In the genomic region with DNA sequence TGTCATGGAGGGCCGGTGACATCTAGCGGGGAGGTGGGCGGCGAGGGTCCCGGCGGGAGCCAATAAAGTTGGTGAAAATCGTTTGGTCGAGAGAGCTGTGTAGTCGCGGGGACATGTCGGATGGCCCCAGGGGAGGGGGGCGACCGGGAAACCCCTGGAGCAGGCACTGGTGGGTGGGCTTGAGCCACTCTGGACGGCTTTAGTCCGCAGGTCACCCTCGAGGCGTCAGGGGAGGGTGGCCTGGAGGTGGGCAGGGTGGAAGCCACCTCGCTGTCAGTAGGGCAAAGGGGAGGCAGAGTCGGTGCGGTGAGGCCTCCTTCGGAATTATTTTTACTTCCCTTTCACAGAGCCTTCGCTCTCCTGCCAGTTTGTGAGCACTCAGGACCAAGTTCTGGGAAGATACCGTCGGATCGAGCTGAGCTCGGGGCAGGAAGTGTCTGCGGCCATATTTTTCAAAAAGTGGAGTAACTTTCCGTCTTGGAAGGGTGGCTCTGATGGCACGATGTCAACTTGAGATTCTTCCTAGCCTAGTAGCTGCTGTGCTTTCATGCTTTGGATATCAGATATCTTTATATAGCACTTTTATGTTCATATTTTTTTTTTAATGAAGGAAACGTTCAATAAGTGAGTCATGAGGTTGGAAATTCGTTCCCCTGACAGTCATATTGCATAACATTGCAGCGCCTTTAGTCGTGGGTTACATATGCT, we compare ENCODE assay signal across 8 cellular contexts. TPM values are rescaled to one million over a fixed set of nuclear protein-coding genes. Genes with fewer than 3 reads are reported as not detected.
DNase-seq lines count a peak whose midpoint lies in the region; ATAC-seq and TF ChIP-seq lines count a peak whose summit lies in the region.

No MANE protein-coding gene starts in this region.

- no peaks in the 10 kb centered on the region for H3K27me3 ChIP-seq in BE2C
- no peaks in the 10 kb centered on the region for H3K27me3 ChIP-seq in esophagus (ENCODE audit: control insufficient read depth in 1 of 2, insufficient read depth in 2 of 2, low read length in 2 of 2)
- no peaks in the 10 kb centered on the region for H3K27me3 ChIP-seq in mucosa of rectum (ENCODE audit: control insufficient read depth in 2 of 2, insufficient read depth in 2 of 2, low read length in 2 of 2)
- H3K27me3 ChIP-seq in thymus (ENCODE audit: control insufficient read depth, insufficient read depth): no peaks in the 10 kb centered on the region

- H3K4me1 ChIP-seq in BE2C (peaks cover 7% of the 10 kb centered on the region), esophagus (ENCODE audit: control insufficient read depth in 2 of 2, insufficient read depth in 2 of 2, low read length in 1 of 2) (no peaks in the 10 kb centered on the region), mucosa of rectum (ENCODE audit: control insufficient read depth in 2 of 2, insufficient read depth in 2 of 2, low read length in 2 of 2) (peaks cover 22 to 28% of the 10 kb centered on the region in 2 donors), thymus (ENCODE audit: control insufficient read depth, insufficient read depth, low read length) (peaks cover 7% of the 10 kb centered on the region)

- H3K36me3 ChIP-seq in BE2C (no peaks in the 10 kb centered on the region), esophagus (ENCODE audit: control insufficient read depth in 2 of 2, insufficient read depth in 2 of 2, low read length in 1 of 2) (no peaks in the 10 kb centered on the region), mucosa of rectum (ENCODE audit: control insufficient read depth in 2 of 2, insufficient read depth in 2 of 2, low read length in 2 of 2) (no peaks in the 10 kb centered on the region), thymus (ENCODE audit: control insufficient read depth, insufficient read depth) (no peaks in the 10 kb centered on the region)

- H3K9ac ChIP-seq in mucosa of rectum (ENCODE audit: low read depth in 1 of 2, low read length in 2 of 2): peak overlapping the region; percentile 96 to 98

- TF ChIP-seq CTCF in BE2C (IDR thresholded peaks at IDR 0.05; ENCODE audit: low read depth, low read length) (no peak), GM20000 (IDR thresholded peaks at IDR 0.05; ENCODE audit: extremely low read depth, missing control alignments) (no peak)

- H3K4me3 ChIP-seq in BE2C (ENCODE audit: low read depth, low read length): peak overlapping the region; percentile 93
- peak overlapping the region; percentile 72 to 87 for H3K4me3 ChIP-seq in esophagus (ENCODE audit: low read depth in 1 of 2, low read length in 2 of 2)
- peak overlapping the region; percentile 83 to 95 for H3K4me3 ChIP-seq in mucosa of rectum (ENCODE audit: low read length in 2 of 2)
- H3K4me3 ChIP-seq in thymus (ENCODE audit: low read length): peak overlapping the region; percentile 70

- peak; percentile 38 for DNase-seq in BE2C
- peak; percentile 25 to 43 for DNase-seq in Kasumi-1 (lab: John Stamatoyannopoulos, UW)
- peak; percentile 31 for DNase-seq in activated CD8-positive, alpha-beta memory T cell treated with anti-CD3 and anti-CD28 coated beads, Interleukin-2, amount 50 U/mL, for 4 hours
- DNase-seq in GM20000 (ENCODE audit: low spot score): no peak

- peak overlapping the region; percentile 96 to 97 for H3K27ac ChIP-seq in esophagus (ENCODE audit: low read depth in 2 of 2, low read length in 1 of 2)
- peak overlapping the region; percentile 98 to 99 for H3K27ac ChIP-seq in mucosa of rectum (ENCODE audit: low read depth in 2 of 2, low read length in 2 of 2)
- peak overlapping the region; percentile 94 for H3K27ac ChIP-seq in thymus (ENCODE audit: low read depth)

- no peak for ATAC-seq in GM21825 (IDR thresholded peaks at IDR 0.05; ENCODE audit: unreplicated experiment)

- H3K9me3 ChIP-seq in BE2C: no peaks in the 10 kb centered on the region
- no peaks in the 10 kb centered on the region for H3K9me3 ChIP-seq in esophagus (ENCODE audit: control insufficient read depth in 2 of 2, insufficient read depth in 1 of 2, low read depth in 1 of 2, low read length in 1 of 2)
- no peaks in the 10 kb centered on the region for H3K9me3 ChIP-seq in mucosa of rectum (ENCODE audit: control insufficient read depth in 2 of 2, low read length in 2 of 2)
- H3K9me3 ChIP-seq in thymus (ENCODE audit: control insufficient read depth): no peaks in the 10 kb centered on the region

- 3 to 5% methylated on average over 32 to 33 of the region's 33 CpGs for WGBS in esophagus, 2 donors
- WGBS in thymus: 5% methylated on average over 33 of the region's 33 CpGs

RNA-seq across cellular contexts. Expression of a gene that starts 28.2 kb away (rescaled TPM):
- polyA plus RNA-seq in BE2C (2012; ENCODE audit: insufficient read depth, insufficient read length, low read depth): 117 TPM
- 10 to 100 TPM; 10.7 to 15.2 TPM for polyA plus RNA-seq in esophagus
- polyA plus RNA-seq in thymus: 24.5 TPM

RNA-seq across cellular contexts. Expression of a gene that starts 28.4 kb away (rescaled TPM):
- polyA plus RNA-seq in BE2C (2012; ENCODE audit: insufficient read depth, insufficient read length, low read depth): 7.1 TPM
- polyA plus RNA-seq in esophagus (under 1 TPM; 0.33 to 0.65 TPM), thymus (2.2 TPM)

RNA-seq across cellular contexts. Expression of a gene that starts 38.9 kb away (rescaled TPM):
- polyA plus RNA-seq in BE2C (2012; ENCODE audit: insufficient read depth, insufficient read length, low read depth): not detected
- under 1 TPM; 0.01 to 0.04 TPM for polyA plus RNA-seq in esophagus
- 0.09 TPM for polyA plus RNA-seq in thymus
